ENCODE assay signal across 18 cellular contexts in genomic region chr10:96235326-96236089, GRCh38.
DNase-seq lines count a peak whose midpoint lies in the region; ATAC-seq and TF ChIP-seq lines count a peak whose summit lies in the region.
"Had no signal": no experiment of that assay in that cellular context is flagged by ENCODE, and none has a peak within 500 bp of the region (broad histone marks: within the 10 kb centered on the region; RNA-seq: fewer than 3 reads in every experiment).

No MANE protein-coding gene starts in this region.

- H3K4me1 ChIP-seq in BLaER1 (peaks cover 100% of the 10 kb centered on the region), OCI-LY3 (ENCODE audit: low read length) (no peaks in the 10 kb centered on the region)
- H3K4me1 ChIP-seq: BE2C had no signal

- no peak for TF ChIP-seq CTCF in OCI-LY3 (IDR thresholded peaks at IDR 0.05; ENCODE audit: low read depth, low read length)
- no peak for TF ChIP-seq CTCF in nephron progenitor cell (IDR thresholded peaks at IDR 0.05)
- TF ChIP-seq CTCF in brain microvascular endothelial cell (IDR thresholded peaks at IDR 0.05; ENCODE audit: low read depth, low read length, missing control alignments) = no peak

- no peak overlapping the region for H2AFZ ChIP-seq in OCI-LY3 (ENCODE audit: low read depth, low read length)

- H3K27me3 ChIP-seq in BLaER1 = no peaks in the 10 kb centered on the region
- H3K27me3 ChIP-seq in OCI-LY3 (ENCODE audit: low read depth, low read length) = no peaks in the 10 kb centered on the region
- H3K27me3 ChIP-seq in layer of hippocampus (ENCODE audit: control insufficient read depth, insufficient read depth, low read length) = no peaks in the 10 kb centered on the region
- no peaks in the 10 kb centered on the region for H3K27me3 ChIP-seq in brain microvascular endothelial cell (replicated peaks)
- H3K27me3 ChIP-seq: BE2C had no signal

- H3K9me3 ChIP-seq in BLaER1 (no peaks in the 10 kb centered on the region), OCI-LY3 (ENCODE audit: insufficient read depth, low read length) (no peaks in the 10 kb centered on the region)
- H3K9me3 ChIP-seq: BE2C, SK-N-SH had no signal

- in situ Hi-C loops in brain microvascular endothelial cell (cut with HindIII; ENCODE audit: low pct_ligation_motif_present, low sequenced_read_pairs) = no loop called here

- peak overlapping the region; percentile 79 for H3K9ac ChIP-seq in BLaER1
- no peak overlapping the region for H3K9ac ChIP-seq in OCI-LY3 (ENCODE audit: low read length)
- H3K9ac ChIP-seq: SK-N-SH had no signal

- no peaks in the 10 kb centered on the region for H3K36me3 Mint-ChIP-seq in nephron progenitor cell (ENCODE audit: low read depth)
- H3K36me3 Mint-ChIP-seq: CD8-positive, alpha-beta T cell had no signal

- H3K79me2 ChIP-seq in OCI-LY3 (ENCODE audit: low read length) = peaks cover 96% of the 10 kb centered on the region

- H3K9me3 Mint-ChIP-seq in nephron progenitor cell = no peaks in the 10 kb centered on the region
- H3K9me3 Mint-ChIP-seq: CD8-positive, alpha-beta T cell had no signal

- no peak for ATAC-seq in GM21367 (IDR thresholded peaks at IDR 0.05; ENCODE audit: unreplicated experiment)
- ATAC-seq: CD8-positive, alpha-beta T cell had no signal

- H3K4me2 ChIP-seq in BLaER1 = peak overlapping the region; percentile 90
- no peak overlapping the region for H3K4me2 ChIP-seq in OCI-LY3 (ENCODE audit: low read length)
- H3K4me2 ChIP-seq: SK-N-SH had no signal

- no peak overlapping the region for H3K4me3 Mint-ChIP-seq in nephron progenitor cell
- H3K4me3 Mint-ChIP-seq: CD8-positive, alpha-beta T cell had no signal

- H3K4me1 Mint-ChIP-seq in nephron progenitor cell = peaks cover 15% of the 10 kb centered on the region

- peaks cover 5% of the 10 kb centered on the region for H3K27me3 Mint-ChIP-seq in nephron progenitor cell (ENCODE audit: low read depth, poor library complexity)

- peaks cover 1% of the 10 kb centered on the region; the same call in 1 of the 2 replicates for H4K20me1 ChIP-seq in BLaER1
- peaks cover 94% of the 10 kb centered on the region for H4K20me1 ChIP-seq in OCI-LY3 (ENCODE audit: insufficient read depth, low read length)

- H3K4me3 ChIP-seq in BLaER1 (peak overlapping the region; percentile 51), OCI-LY3 (ENCODE audit: low read length) (no peak overlapping the region), brain microvascular endothelial cell (ENCODE audit: low read depth, low read length) (no peak overlapping the region)

- H3K27ac ChIP-seq in BLaER1 = peak overlapping the region; percentile 94
- 0 out of 2 replicates have a peak overlapping the region, but pooled peaks have one; percentile 6 for H3K27ac ChIP-seq in OCI-LY3 (ENCODE audit: low read length)
- peak overlapping the region; percentile 6 for H3K27ac ChIP-seq in layer of hippocampus (ENCODE audit: low read depth, low read length)
- H3K27ac ChIP-seq in brain microvascular endothelial cell = no peak overlapping the region
- H3K27ac ChIP-seq: HL-60 had no signal

- no peak overlapping the region for H3K27ac Mint-ChIP-seq in nephron progenitor cell
- H3K27ac Mint-ChIP-seq: CD8-positive, alpha-beta T cell had no signal

- peaks cover 65% of the 10 kb centered on the region for H3K36me3 ChIP-seq in BLaER1
- H3K36me3 ChIP-seq in OCI-LY3 (replicated peaks; ENCODE audit: low read depth, low read length) = peaks cover 80% of the 10 kb centered on the region
- no peaks in the 10 kb centered on the region for H3K36me3 ChIP-seq in brain microvascular endothelial cell (replicated peaks)
- H3K36me3 ChIP-seq: BE2C had no signal

- DNase-seq in nephron progenitor cell (peak; percentile 20), brain microvascular endothelial cell (no peak), NCI-H345 (lab: John Stamatoyannopoulos, UW) (no peak), LoVo (ENCODE audit: low spot score) (no peak)
- DNase-seq: BE2C; Calu3; CD8-positive, alpha-beta T cell; EL; NCI-H1092 treated with DMSO at 0.1 percent for 48 hours; NCI-H2081 treated with DMSO at 0.1 percent for 48 hours; NCI-H774; SHP77 treated with DMSO at 0.1 percent for 48 hours; SK-N-SH had no signal
